Comparison of ENCODE assay signal across 13 cellular contexts in the genomic region with DNA sequence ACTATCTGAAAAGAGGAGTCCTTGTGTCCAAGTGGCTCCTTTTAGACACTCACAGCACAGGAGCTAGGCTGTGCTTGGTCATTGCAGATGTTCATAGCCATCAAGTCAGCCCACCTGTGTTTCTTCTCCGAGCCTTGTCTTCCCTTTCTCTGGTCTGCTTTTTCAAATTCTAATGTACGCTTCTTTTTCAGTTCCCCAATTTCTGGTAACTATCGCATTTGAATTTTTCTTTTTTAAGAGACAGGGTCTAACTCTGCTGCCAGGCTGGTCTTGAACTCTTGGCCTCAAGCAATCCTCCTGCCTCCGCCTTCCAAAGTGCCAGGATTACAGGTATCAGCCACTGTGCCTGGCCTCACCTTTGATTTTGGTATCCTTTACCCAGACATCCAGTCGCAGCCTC. TPM values are rescaled to one million over a fixed set of nuclear protein-coding genes. Genes with fewer than 3 reads are reported as not detected.
A peak's percentile ranks its signal among the peaks of the same experiment; 100 is the strongest.
DNase-seq lines count a peak whose midpoint lies in the region; ATAC-seq and TF ChIP-seq lines count a peak whose summit lies in the region.
"Had no signal": no experiment of that assay in that cellular context is flagged by ENCODE, and none has a peak within 500 bp of the region (broad histone marks: within the 10 kb centered on the region; RNA-seq: fewer than 3 reads in every experiment).

No MANE protein-coding gene starts in this region.

- H3K4me3 Mint-ChIP-seq in activated naive CD8-positive, alpha-beta T cell treated with anti-CD3 and anti-CD28 coated beads, Interleukin-2, amount 10 ng/mL, durations not matched to agents 7 days and 5 days = no peak overlapping the region

- 88 to 90% methylated on average over 5 of the region's 5 CpGs for WGBS in aorta, 2 donors

- peak overlapping the region; percentile 1 for H3K27ac Mint-ChIP-seq in activated naive CD8-positive, alpha-beta T cell treated with anti-CD3 and anti-CD28 coated beads, Interleukin-2, amount 10 ng/mL, durations not matched to agents 7 days and 5 days

- no peaks in the 10 kb centered on the region for H3K4me1 ChIP-seq in aorta (ENCODE audit: control insufficient read depth in 1 of 2, insufficient read depth in 2 of 2, low read length in 2 of 2)

- H3K4me1 Mint-ChIP-seq in activated naive CD8-positive, alpha-beta T cell treated with anti-CD3 and anti-CD28 coated beads, Interleukin-2, amount 10 ng/mL, durations not matched to agents 7 days and 5 days = peaks cover 48% of the 10 kb centered on the region

- in situ Hi-C loops in GM13976 (cut with MboI; ENCODE audit: low sequenced_read_pairs, unreplicated experiment) = no loop called here

- POLR2A ChIA-PET in activated naive CD8-positive, alpha-beta T cell treated with anti-CD3 and anti-CD28 coated beads, Interleukin-2, amount 10 ng/mL, durations not matched to agents 7 days and 5 days (lab: Charles Lee) = interaction anchor here (0.7 kb wide), 2 partner anchors 23 to 33 kb away, joined by 4 to 8 read pairs; no protein-coding TSS in a partner anchor

- TF ChIP-seq CTCF in GM13976 (IDR thresholded peaks at IDR 0.05; ENCODE audit: borderline replicate concordance, control extremely low read depth, extremely low read depth, insufficient read depth, missing control alignments) = no peak

- ATAC-seq in GM19468 (IDR thresholded peaks at IDR 0.05; ENCODE audit: extremely low read depth, unreplicated experiment) (peak; percentile 71), HG03103 (IDR thresholded peaks at IDR 0.05; ENCODE audit: low read depth, unreplicated experiment) (peak; percentile 96), aorta (ENCODE audit: low FRiP score) (no peak)
- ATAC-seq in activated naive CD8-positive, alpha-beta T cell treated with anti-CD3 and anti-CD28 coated beads, Interleukin-2, amount 10 ng/mL, durations not matched to agents 7 days and 5 days (ENCODE audit: low read depth) = no peak

- peaks cover 6% of the 10 kb centered on the region for H3K9me3 Mint-ChIP-seq in activated naive CD8-positive, alpha-beta T cell treated with anti-CD3 and anti-CD28 coated beads, Interleukin-2, amount 10 ng/mL, durations not matched to agents 7 days and 5 days

- H3K36me3 Mint-ChIP-seq in activated naive CD8-positive, alpha-beta T cell treated with anti-CD3 and anti-CD28 coated beads, Interleukin-2, amount 10 ng/mL, durations not matched to agents 7 days and 5 days = peaks cover 47% of the 10 kb centered on the region

- no peak overlapping the region for H3K27ac ChIP-seq in aorta (ENCODE audit: low read depth in 1 of 2, low read length in 2 of 2)
- H3K27ac ChIP-seq: KMS-11 had no signal

- H3K9me3 ChIP-seq in aorta (ENCODE audit: control insufficient read depth, low read length) = no peaks in the 10 kb centered on the region

- H3K4me3 ChIP-seq in aorta (ENCODE audit: low read length in 2 of 2) = no peak overlapping the region

- intact Hi-C loops in aorta (cut with DNase I) = no loop called here

- peak; percentile 39 for DNase-seq in GM13976 (ENCODE audit: low spot score)
- DNase-seq in activated naive CD8-positive, alpha-beta T cell treated with anti-CD3 and anti-CD28 coated beads, Interleukin-2, amount 10 ng/mL, durations not matched to agents 7 days and 5 days = no peak
- no peak for DNase-seq in DMS153 treated with DMSO at 0.1 percent for 48 hours (lab: John Stamatoyannopoulos, UW; ENCODE audit: unreplicated experiment)
- DNase-seq in aorta = no peak
- DNase-seq in NCI-H2029 (lab: John Stamatoyannopoulos, UW) = no peak
- DNase-seq in stimulated activated CD4-positive, alpha-beta T cell treated with anti-CD3 and anti-CD28 coated beads, Interleukin-15, amount 100 ng/mL, for 24 hours = no peak
- DNase-seq: activated gamma-delta T cell treated with Interleukin-2 at 50 U/mL for 16 hours had no signal

- no peaks in the 10 kb centered on the region for H3K27me3 ChIP-seq in aorta (ENCODE audit: control insufficient read depth in 1 of 2, insufficient read depth in 2 of 2, low read length in 1 of 2)

- no peaks in the 10 kb centered on the region for H3K36me3 ChIP-seq in aorta (ENCODE audit: control insufficient read depth in 1 of 2, insufficient read depth in 2 of 2, low read length in 1 of 2)

- no peaks in the 10 kb centered on the region for H3K27me3 Mint-ChIP-seq in activated naive CD8-positive, alpha-beta T cell treated with anti-CD3 and anti-CD28 coated beads, Interleukin-2, amount 10 ng/mL, durations not matched to agents 7 days and 5 days

RNA-seq across cellular contexts. Expression of gene APBB1IP, which starts 18.9 kb away (rescaled TPM):
- 10 to 100 TPM; 81.1 to 88.7 TPM for total RNA-seq in activated naive CD8-positive, alpha-beta T cell treated with anti-CD3 and anti-CD28 coated beads, Interleukin-2, amount 10 ng/mL, durations not matched to agents 7 days and 5 days
- total RNA-seq in aorta = 10 to 100 TPM; 11.0 to 18.5 TPM
- polyA plus RNA-seq in aorta = 1 to 10 TPM in 1 of 2 donors, under 1 TPM in 1; 0.82 to 4.4 TPM
- total RNA-seq: G401, myocyte, SK-MEL-5 had no signal

Comparison
In these comparisons a context has a peak if more than half of its experiments do, and no peak if none do; other contexts are left out.
1. ATAC-seq: peak in GM19468 (single experiment) and HG03103 (single experiment); none in activated naive CD8-positive, alpha-beta T cell treated with anti-CD3 and anti-CD28 coated beads, Interleukin-2, amount 10 ng/mL, durations not matched to agents 7 days and 5 days (single experiment) and aorta (single experiment).
2. RNA of gene APBB1IP, which starts 18.9 kb away (total RNA-seq): 81.1 to 88.7 TPM in activated naive CD8-positive, alpha-beta T cell treated with anti-CD3 and anti-CD28 coated beads, Interleukin-2, amount 10 ng/mL, durations not matched to agents 7 days and 5 days; 11.0 to 18.5 TPM in aorta; every median in the first group is over 4 times any median in the second.